17 cellular contexts compared by ENCODE assay signal in the genomic region with DNA sequence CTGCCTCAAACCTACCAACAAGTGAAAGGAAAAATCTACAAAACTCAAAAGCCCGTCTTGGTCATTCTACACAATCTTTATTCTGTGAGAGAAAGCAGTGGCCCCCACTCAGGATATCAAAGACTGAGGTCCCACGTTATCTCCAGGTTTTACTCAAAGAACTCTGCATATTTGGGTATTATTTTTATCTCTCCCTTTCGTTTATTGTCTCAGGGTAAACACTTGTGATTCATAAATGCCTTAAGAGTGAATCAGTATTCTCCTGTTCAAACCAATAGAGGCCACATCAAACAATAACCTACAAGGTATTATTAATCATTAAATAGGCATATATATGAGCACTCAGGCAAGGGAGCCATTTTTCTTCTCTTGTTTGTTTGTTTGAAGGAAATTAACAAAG. TPM values are rescaled to one million over a fixed set of nuclear protein-coding genes. Genes with fewer than 3 reads are reported as not detected.
DNase-seq lines count a peak whose midpoint lies in the region; ATAC-seq, FAIRE-seq and TF ChIP-seq lines count a peak whose summit lies in the region.
"Had no signal": no experiment of that assay in that cellular context is flagged by ENCODE, and none has a peak within 500 bp of the region (broad histone marks: within the 10 kb centered on the region; RNA-seq: fewer than 3 reads in every experiment).

No MANE protein-coding gene starts in this region.

- TF ChIP-seq RAD21 in A549 (conservative IDR thresholded peaks at IDR 0.05 in 1 of 2, IDR thresholded peaks at IDR 0.05 in 1 of 2) (no peak), K562 (CRISPR knock-in tag; conservative IDR thresholded peaks at IDR 0.05 in 1 of 2, IDR thresholded peaks at IDR 0.05 in 1 of 2) (no peak)

- POLR2A ChIA-PET in A549 (lab: Yijun Ruan, JAX) (no interaction called here), K562 (lab: Yijun Ruan, JAX) (no interaction called here)
- POLR2A ChIA-PET in activated CD8-positive, alpha-beta T cell treated with anti-CD3 and anti-CD28 coated beads for 36 hours (lab: Charles Lee), result no interaction called here

- H3K27ac ChIP-seq in A549 (peak overlapping the region; percentile 14 to 79; a peak in 5 of 6 replicates), K562 (ENCODE audit: extremely low read depth, low read depth, low read length) (no peak overlapping the region), left lung (no peak overlapping the region), gastrocnemius medialis (no peak overlapping the region)
- H3K27ac ChIP-seq: transverse colon had no signal

- TF ChIP-seq CTCF in A549 (IDR thresholded peaks at IDR 0.05) (no peak), K562 (IDR thresholded peaks at IDR 0.05 in 2 of 3, conservative IDR thresholded peaks at IDR 0.05 in 1 of 3; ENCODE audit: insufficient read depth in 2 of 3, low read depth in 1 of 3, low read length in 3 of 3) (no peak), left lung (IDR thresholded peaks at IDR 0.05) (no peak), gastrocnemius medialis (IDR thresholded peaks at IDR 0.05 in 4 of 5, conservative IDR thresholded peaks at IDR 0.05 in 1 of 5) (no peak)
- no peak for TF ChIP-seq CTCF in activated CD8-positive, alpha-beta T cell treated with anti-CD3 and anti-CD28 coated beads for 36 hours (IDR thresholded peaks at IDR 0.05)

- H3K4me3 Mint-ChIP-seq in activated CD8-positive, alpha-beta T cell treated with anti-CD3 and anti-CD28 coated beads for 36 hours, result no peak overlapping the region
- H3K4me3 Mint-ChIP-seq: T-helper 17 cell had no signal

- H3K4me2 ChIP-seq in A549, result peak overlapping the region; percentile 70
- no peak overlapping the region for H3K4me2 ChIP-seq in K562 (ENCODE audit: insufficient read depth, low read length)

- FAIRE-seq in A549 (lab: Jason Lieb, UNC) (no peak), K562 (lab: Jason Lieb, UNC) (no peak), frontal cortex (lab: Jason Lieb, UNC) (no peak)
- FAIRE-seq: H54 had no signal

- H3K36me3 Mint-ChIP-seq in activated CD8-positive, alpha-beta T cell treated with anti-CD3 and anti-CD28 coated beads for 36 hours (ENCODE audit: low read depth), result no peaks in the 10 kb centered on the region

- H3K36me3 ChIP-seq in K562 (ENCODE audit: control insufficient read depth, insufficient read depth, low read length) (no peaks in the 10 kb centered on the region), left lung (no peaks in the 10 kb centered on the region), gastrocnemius medialis (no peaks in the 10 kb centered on the region)
- H3K36me3 ChIP-seq: transverse colon had no signal

- TF ChIP-seq EP300 in A549 (IDR thresholded peaks at IDR 0.05) (no peak; a peak in 1 of 5 replicates), K562 (IDR thresholded peaks at IDR 0.05; ENCODE audit: low read length) (no peak)

- ATAC-seq in A549 (peak; percentile 77 to 92), K562 (no peak), left lung (peak; percentile 61), gastrocnemius medialis (no peak), GM19455 (IDR thresholded peaks at IDR 0.05; ENCODE audit: unreplicated experiment) (no peak)
- ATAC-seq in activated CD8-positive, alpha-beta T cell treated with anti-CD3 and anti-CD28 coated beads for 36 hours, result no peak
- ATAC-seq: T-helper 17 cell had no signal

- TF ChIP-seq POLR2A in A549 (IDR thresholded peaks at IDR 0.05; ENCODE audit: low read length), result no peak
- no peak for TF ChIP-seq POLR2A in K562 (conservative IDR thresholded peaks at IDR 0.05)
- TF ChIP-seq POLR2A in gastrocnemius medialis (IDR thresholded peaks at IDR 0.05), result no peak

- in situ Hi-C loops in K562 (cut with MboI) (no loop called here), gastrocnemius medialis (cut with MboI; ENCODE audit: low sequenced_read_pairs in 4 of 4) (no loop called here)

- H3K79me2 ChIP-seq in K562 (ENCODE audit: control insufficient read depth, insufficient read depth, low read length), result no peaks in the 10 kb centered on the region

- intact Hi-C loops in K562 (cut with micrococcal nuclease) (no loop called here), left lung (cut with DNase I) (no loop called here), gastrocnemius medialis (cut with DNase I; ENCODE audit: low total_unique reads) (no loop called here)
- intact Hi-C loops in activated CD8-positive, alpha-beta T cell treated with anti-CD3 and anti-CD28 coated beads for 36 hours (cut with micrococcal nuclease), result no loop called here

- WGBS in A549 (ENCODE audit: missing lambda C conversion rate), result 0% methylated on average over 3 of the region's 3 CpGs
- WGBS in K562 (ENCODE audit: insufficient coverage, low coverage, missing lambda C conversion rate), result 8% methylated on average over 3 of the region's 3 CpGs

- H3K9me1 ChIP-seq in K562 (ENCODE audit: control insufficient read depth, insufficient read depth, low read length), result no peaks in the 10 kb centered on the region

- no TSS peak for BruUV-seq in K562 (replicated peaks; lab: Mats Ljungman, UMichigan)

- H3K27me3 ChIP-seq in K562 (ENCODE audit: control insufficient read depth in 2 of 2, insufficient read depth in 2 of 2, low read length in 2 of 2) (peaks cover 5 to 15% of the 10 kb centered on the region in 2 experiments; a peak in 3 of 5 replicates), left lung (no peaks in the 10 kb centered on the region), gastrocnemius medialis (no peaks in the 10 kb centered on the region)
- H3K27me3 ChIP-seq: transverse colon had no signal

- H3K9me3 ChIP-seq in A549, result no peaks in the 10 kb centered on the region
- H3K9me3 ChIP-seq in K562 (replicated peaks; ENCODE audit: control insufficient read depth, insufficient read depth, low read depth, low read length), result no peaks in the 10 kb centered on the region
- no peaks in the 10 kb centered on the region for H3K9me3 ChIP-seq in left lung
- H3K9me3 ChIP-seq in gastrocnemius medialis, result no peaks in the 10 kb centered on the region
- H3K9me3 ChIP-seq: transverse colon had no signal

- H3K4me3 ChIP-seq in A549, result no peak overlapping the region
- H3K4me3 ChIP-seq in K562, result no peak overlapping the region
- H3K4me3 ChIP-seq in left lung, result no peak overlapping the region
- H3K4me3 ChIP-seq in gastrocnemius medialis, result no peak overlapping the region
- H3K4me3 ChIP-seq: transverse colon had no signal

- CTCF ChIA-PET in A549 (lab: Yijun Ruan, JAX) (no interaction called here), K562 (lab: Yijun Ruan, JAX; ENCODE audit: low intra/inter-chr PET ratio) (no interaction called here)
- CTCF ChIA-PET in activated CD8-positive, alpha-beta T cell treated with anti-CD3 and anti-CD28 coated beads for 36 hours (lab: Charles Lee), result no interaction called here

- no peaks in the 10 kb centered on the region for H3K4me1 Mint-ChIP-seq in activated CD8-positive, alpha-beta T cell treated with anti-CD3 and anti-CD28 coated beads for 36 hours (ENCODE audit: low read depth)

- H3K27ac Mint-ChIP-seq in activated CD8-positive, alpha-beta T cell treated with anti-CD3 and anti-CD28 coated beads for 36 hours, result no peak overlapping the region
- H3K27ac Mint-ChIP-seq: T-helper 17 cell had no signal

- H2AFZ ChIP-seq in K562 (ENCODE audit: low read depth, low read length), result no peak overlapping the region

- H3K4me1 ChIP-seq in A549 (peaks cover 24% of the 10 kb centered on the region), K562 (replicated peaks in 1 of 2; ENCODE audit: control insufficient read depth in 2 of 2, insufficient read depth in 2 of 2, low read length in 2 of 2) (peaks cover 0 to 2% of the 10 kb centered on the region in 2 experiments; a peak in 1 of 5 replicates), left lung (no peaks in the 10 kb centered on the region), gastrocnemius medialis (no peaks in the 10 kb centered on the region)

- peak; percentile 49 to 75 for DNase-seq in A549 (ENCODE audit: low read depth in 1 of 2, low spot score in 1 of 2)
- DNase-seq in HT1080 (ENCODE audit: low read depth), result peak; percentile 59
- DNase-seq in K562 (ENCODE audit: extremely low read depth in 1 of 4, low spot score in 3 of 4), result no peak
- DNase-seq in left lung, result no peak
- no peak for DNase-seq in frontal cortex (ENCODE audit: low spot score in 2 of 2)
- DNase-seq in activated CD8-positive, alpha-beta T cell treated with anti-CD3 and anti-CD28 coated beads for 36 hours, result no peak
- DNase-seq in gastrocnemius medialis, result no peak
- DNase-seq: activated CD8-positive, alpha-beta memory T cell treated with anti-CD3 and anti-CD28 coated beads, Interleukin-2, amount 50 U/mL, for 4 hours; activated naive CD4-positive, alpha-beta T cell treated with Interleukin-2 at 50 U/mL for 16 hours; effector CD4-positive, alpha-beta T cell; midbrain; NCI-H2081 treated with DMSO at 0.1 percent for 48 hours; nucleus accumbens; T-helper 17 cell; transverse colon had no signal

- no peaks in the 10 kb centered on the region for H3K9me3 Mint-ChIP-seq in activated CD8-positive, alpha-beta T cell treated with anti-CD3 and anti-CD28 coated beads for 36 hours

- H4K20me1 ChIP-seq in K562 (replicated peaks; ENCODE audit: control insufficient read depth, insufficient read depth, low read length), result no peaks in the 10 kb centered on the region

- peaks cover 25% of the 10 kb centered on the region for H3K27me3 Mint-ChIP-seq in activated CD8-positive, alpha-beta T cell treated with anti-CD3 and anti-CD28 coated beads for 36 hours

- no peak overlapping the region for H3K9ac ChIP-seq in K562 (ENCODE audit: insufficient read depth in 1 of 2, low read depth in 2 of 2, low read length in 2 of 2)

RNA-seq across cellular contexts. Expression of a gene that starts 14.1 kb away (rescaled TPM):
- polyA plus RNA-seq in A549 (2011; rRNA removed), result 34.5 and 66.6 TPM in 2 replicates
- polyA plus RNA-seq in A549 (2012; cell fraction: cytosol; rRNA removed), result 65.0 and 95.5 TPM in 2 replicates
- 226 and 239 TPM in 2 replicates for polyA plus RNA-seq in A549 (2012; cell fraction: nucleus; rRNA removed)
- polyA plus RNA-seq in A549 (2017; fragmentation: RNase III; extraction: RNeasy Plus Mini Kit Qiagen cat#74134 plus additional on column Dnase treatment), result 6.1 to 8.5 TPM (median 8.3 TPM) in 3 replicates
- 34.8 and 42.3 TPM in 2 replicates for polyA minus RNA-seq in A549 (2011; rRNA and poly(A)+ RNA removed)
- total RNA-seq in HT1080 (2014; rRNA removed; shearing (Covaris generic)), result 20.2 and 26.3 TPM in 2 replicates
- 15.0 and 25.1 TPM in 2 replicates for polyA plus RNA-seq in HT1080 (2015; cell fraction: cytosol; rRNA removed)
- polyA plus RNA-seq in HT1080 (2015; cell fraction: nucleus; rRNA removed), result 40.7 and 46.4 TPM in 2 replicates
- 7.6 and 9.1 TPM in 2 replicates for total RNA-seq in K562 (2011; cell fraction: chromatin; rRNA removed; ENCODE audit: low replicate concordance)
- total RNA-seq in K562 (2011; cell fraction: nucleolus; rRNA removed), result 13.3 and 13.7 TPM in 2 replicates
- 10.1 and 12.0 TPM in 2 replicates for total RNA-seq in K562 (2011; cell fraction: nucleoplasm; rRNA removed)
- total RNA-seq in K562 (2014; rRNA removed), result 37.0 and 46.8 TPM in 2 replicates
- 17.7 and 17.8 TPM in 2 replicates for total RNA-seq in K562 (2014; rRNA removed; fragmentation: Illumina TruSeq; extraction: Trizol)
- total RNA-seq in K562 (2015; rRNA removed; fragmentation: Illumina TruSeq; extraction: Trizol), result 24.0 and 24.9 TPM in 2 replicates
- 30.5 and 39.1 TPM in 2 replicates for total RNA-seq in K562 (2021)
- 4.8 and 9.0 TPM in 2 replicates for polyA plus RNA-seq in K562 (2011; rRNA removed)
- polyA plus RNA-seq in K562 (2011; cell fraction: cytosol; rRNA removed), result 4.5 and 21.4 TPM in 2 replicates
- polyA plus RNA-seq in K562 (2011; cell fraction: nucleus; rRNA removed), result 7.4 and 25.5 TPM in 2 replicates
- 45.6 and 82.2 TPM in 2 replicates for polyA plus RNA-seq in K562 (2012)
- polyA plus RNA-seq in K562 (2014; fragmentation: Illumina TruSeq; extraction: Trizol), result 16.7 and 19.3 TPM in 2 replicates
- polyA plus RNA-seq in K562 (2014; fragmentation: Nextera tagmentation; extraction: Ambion mirVana), result 1 to 10 TPM; 3.4 to 6.3 TPM
- 23.1 and 32.2 TPM in 2 replicates for polyA plus RNA-seq in K562 (2014; rRNA removed)
- polyA minus RNA-seq in K562 (2011; rRNA and poly(A)+ RNA removed), result 2.8 and 7.0 TPM in 2 replicates
- 7.7 and 23.0 TPM in 2 replicates for polyA minus RNA-seq in K562 (2011; cell fraction: cytosol; rRNA and poly(A)+ RNA removed)
- 12.7 and 22.8 TPM in 2 replicates for polyA minus RNA-seq in K562 (2011; cell fraction: nucleus; rRNA and poly(A)+ RNA removed)
- total RNA-seq in left lung, result 10 to 100 TPM; 18.1 to 21.8 TPM
- total RNA-seq in frontal cortex, result 14.7 TPM
- not detected for total RNA-seq in activated CD8-positive, alpha-beta T cell treated with anti-CD3 and anti-CD28 coated beads for 36 hours
- total RNA-seq in gastrocnemius medialis, result 10 to 100 TPM in 3 of 4 donors, 1 to 10 TPM in 1; 9.7 to 38.3 (median 27.8) TPM

Comparison
In these comparisons a context has a peak if more than half of its experiments do, and no peak if none do; other contexts are left out.
1. ATAC-seq: peak in A549 (2 of 2) and left lung (single experiment); none in K562 (single experiment), activated CD8-positive, alpha-beta T cell treated with anti-CD3 and anti-CD28 coated beads for 36 hours (single experiment), gastrocnemius medialis (0 of 2) and GM19455 (single experiment).
2. DNase-seq: peak in A549 (2 of 2) and HT1080 (single experiment); none in K562 (0 of 4), left lung (0 of 2), frontal cortex (0 of 2), activated CD8-positive, alpha-beta T cell treated with anti-CD3 and anti-CD28 coated beads for 36 hours (single experiment) and gastrocnemius medialis (0 of 2).
3. H3K27ac ChIP-seq: peak in A549 (2 of 2); none in K562 (single experiment), left lung (0 of 2) and gastrocnemius medialis (0 of 4).
4. RNA of a gene that starts 14.1 kb away (total RNA-seq): 9.7 to 38.3 TPM in gastrocnemius medialis, 7.6 to 46.8 TPM in K562, 20.2 to 26.3 TPM in HT1080, 18.1 to 21.8 TPM in left lung and 14.7 TPM in frontal cortex (single experiment); not detected in activated CD8-positive, alpha-beta T cell treated with anti-CD3 and anti-CD28 coated beads for 36 hours; every median in the first group is over 4 times any median in the second.